8 cellular contexts compared by ENCODE assay signal in the genomic region with DNA sequence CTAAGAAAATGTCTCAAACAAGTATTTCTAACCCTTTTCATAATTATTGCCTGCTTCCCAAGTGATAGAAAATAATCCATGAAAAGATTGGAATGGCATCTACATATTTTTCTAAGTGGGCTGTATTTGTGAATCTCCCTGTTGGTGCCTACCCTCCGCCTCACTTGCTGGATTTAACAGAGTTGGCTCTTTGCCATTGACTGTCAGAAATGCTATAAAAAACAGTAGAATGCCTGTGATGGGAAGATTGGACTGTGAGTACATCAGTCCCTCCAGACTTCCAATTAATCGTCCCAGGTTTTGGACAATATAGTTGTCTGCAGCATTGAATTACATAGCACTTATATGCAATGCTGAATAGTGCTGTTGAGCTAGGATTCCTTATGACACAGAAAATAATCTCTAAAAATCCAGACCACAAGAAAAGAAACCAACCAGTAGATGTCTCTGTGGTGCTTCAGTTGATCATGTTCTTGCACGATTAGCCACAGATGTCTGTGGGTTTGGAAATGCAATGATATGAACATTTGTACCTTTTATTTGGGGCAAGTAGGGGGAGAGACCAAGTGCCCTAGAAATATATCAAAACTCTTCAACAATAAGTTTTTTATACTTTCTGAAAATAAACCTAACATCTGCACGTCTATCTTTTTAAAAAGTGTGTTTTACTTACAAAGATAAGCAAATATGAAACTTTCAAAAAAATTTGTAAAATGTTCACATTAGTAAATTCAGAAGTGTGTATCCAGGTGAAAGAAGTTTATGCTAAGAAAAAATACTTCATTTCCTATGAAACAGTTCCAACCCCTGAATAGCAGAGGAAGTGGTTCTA.
A peak's percentile ranks its signal among the peaks of the same experiment; 100 is the strongest.
DNase-seq lines count a peak whose midpoint lies in the region; ATAC-seq and TF ChIP-seq lines count a peak whose summit lies in the region.

No MANE protein-coding gene starts in this region.

- peak; percentile 72 for DNase-seq in A172 (ENCODE audit: low spot score)
- DNase-seq in Jurkat, Clone E6-1 (ENCODE audit: low read depth, low spot score), result peak; percentile 50
- peak; percentile 76 for DNase-seq in RPMI7951 (ENCODE audit: low read depth)
- peak; percentile 72 to 77 for DNase-seq in erythroblast (lab: John Stamatoyannopoulos, UW)
- DNase-seq in neural progenitor cell (ENCODE audit: low spot score), result peak; percentile 49
- DNase-seq in stimulated activated CD4-positive, alpha-beta T cell treated with anti-CD3 and anti-CD28 coated beads, Interleukin-2, amount 100 ng/mL, for 48 hours, result no peak

- peaks cover 11% of the 10 kb centered on the region for H3K4me1 ChIP-seq in neural progenitor cell

- no peaks in the 10 kb centered on the region for H3K36me3 ChIP-seq in neural progenitor cell

- H3K36me3 Mint-ChIP-seq in neural progenitor cell, result no peaks in the 10 kb centered on the region

- H3K4me3 Mint-ChIP-seq in neural progenitor cell, result no peak overlapping the region

- peak overlapping the region; percentile 4 for H2AFZ ChIP-seq in neural progenitor cell (replicated peaks)

- no peak for TF ChIP-seq POLR2A in erythroblast (IDR thresholded peaks at IDR 0.05; ENCODE audit: low read length)

- TF ChIP-seq CTCF in GM12872 (IDR thresholded peaks at IDR 0.05; ENCODE audit: insufficient read depth, low read depth, low read length), result peak; percentile 24; the same call in 1 of the 3 replicates
- TF ChIP-seq CTCF in neural progenitor cell (IDR thresholded peaks at IDR 0.05), result peak; percentile 72

- no peak for ATAC-seq in HG02571 (IDR thresholded peaks at IDR 0.05; ENCODE audit: unreplicated experiment)

- H3K27ac Mint-ChIP-seq in neural progenitor cell, result no peak overlapping the region

- H3K27me3 ChIP-seq in neural progenitor cell, result no peaks in the 10 kb centered on the region

- H3F3A ChIP-seq in neural progenitor cell (ENCODE audit: low read depth), result peaks cover 7% of the 10 kb centered on the region

- no peak overlapping the region for H3K4me2 ChIP-seq in neural progenitor cell

- H3K9me3 Mint-ChIP-seq in neural progenitor cell, result peaks cover 10% of the 10 kb centered on the region

- no peaks in the 10 kb centered on the region for H4K20me1 ChIP-seq in neural progenitor cell (ENCODE audit: low read depth)

- H3K9ac ChIP-seq in neural progenitor cell, result no peak overlapping the region

- no peak overlapping the region for H3K4me3 ChIP-seq in Jurkat, Clone E6-1 (ENCODE audit: low read length)
- H3K4me3 ChIP-seq in neural progenitor cell, result no peak overlapping the region

- H3K79me2 ChIP-seq in neural progenitor cell (ENCODE audit: low read depth), result no peaks in the 10 kb centered on the region

- no peaks in the 10 kb centered on the region for H3K9me3 ChIP-seq in neural progenitor cell (ENCODE audit: low read depth)

- H3K27ac ChIP-seq in neural progenitor cell, result no peak overlapping the region

- peaks cover 20% of the 10 kb centered on the region for H3K4me1 Mint-ChIP-seq in neural progenitor cell

- H3K27me3 Mint-ChIP-seq in neural progenitor cell (ENCODE audit: insufficient read depth, low read depth), result peaks cover 3% of the 10 kb centered on the region

Comparison
In these comparisons a context has a peak if more than half of its experiments do, and no peak if none do; other contexts are left out.
1. DNase-seq: peak in A172 (single experiment), Jurkat, Clone E6-1 (single experiment), RPMI7951 (single experiment), erythroblast (2 of 2) and neural progenitor cell (single experiment); none in stimulated activated CD4-positive, alpha-beta T cell treated with anti-CD3 and anti-CD28 coated beads, Interleukin-2, amount 100 ng/mL, for 48 hours (0 of 2).